Comparison of ENCODE assay signal across 8 cellular contexts in genomic region chr22:24134090-24134846, GRCh38. TPM values are rescaled to one million over a fixed set of nuclear protein-coding genes. Genes with fewer than 3 reads are reported as not detected.
DNase-seq lines count a peak whose midpoint lies in the region; ATAC-seq and TF ChIP-seq lines count a peak whose summit lies in the region.

No MANE protein-coding gene starts in this region.

- intact Hi-C loops in mucosa of descending colon (cut with DNase I, micrococcal nuclease) = no loop called here

- H3K4me3 Mint-ChIP-seq in activated naive CD4-positive, alpha-beta T cell treated with anti-CD3 and anti-CD28 coated beads, Interleukin-2, amount 10 ng/mL, durations not matched to agents 7 days and 5 days = no peak overlapping the region
- no peak overlapping the region for H3K4me3 Mint-ChIP-seq in stimulated activated memory B cell treated with anti-CD40 and anti-IgM and Interleukin-4, amounts not matched to agents 10 μg/mL and 1 μg/mL and 100 μg/mL, for 72 hours

- H3K4me1 ChIP-seq in mucosa of descending colon (ENCODE audit: low read depth) = no peaks in the 10 kb centered on the region
- peaks cover 10 to 18% of the 10 kb centered on the region in 2 experiments; a peak in 1 of 4 replicates for H3K4me1 ChIP-seq in SK-N-SH (ENCODE audit: control insufficient read depth in 1 of 2, insufficient read depth in 2 of 2, low read depth in 1 of 2, low read length in 1 of 2)

- ATAC-seq in mucosa of descending colon = no peak
- peak; percentile 81 for ATAC-seq in stimulated activated memory B cell treated with anti-CD40 and anti-IgM and Interleukin-4, amounts not matched to agents 10 μg/mL and 1 μg/mL and 100 μg/mL, for 72 hours
- no peak for ATAC-seq in HG03442 (IDR thresholded peaks at IDR 0.05; ENCODE audit: unreplicated experiment)

- no peak overlapping the region for H2AFZ ChIP-seq in SK-N-SH (ENCODE audit: low read depth)

- no peaks in the 10 kb centered on the region for H3K9me2 ChIP-seq in SK-N-SH

- H3K9me3 Mint-ChIP-seq in activated naive CD4-positive, alpha-beta T cell treated with anti-CD3 and anti-CD28 coated beads, Interleukin-2, amount 10 ng/mL, durations not matched to agents 7 days and 5 days = no peaks in the 10 kb centered on the region
- H3K9me3 Mint-ChIP-seq in stimulated activated memory B cell treated with anti-CD40 and anti-IgM and Interleukin-4, amounts not matched to agents 10 μg/mL and 1 μg/mL and 100 μg/mL, for 72 hours = no peaks in the 10 kb centered on the region

- H4K20me1 ChIP-seq in SK-N-SH (ENCODE audit: insufficient read depth) = no peaks in the 10 kb centered on the region

- no peaks in the 10 kb centered on the region for H3K27me3 ChIP-seq in SK-N-SH (ENCODE audit: insufficient read depth)

- H3K27me3 Mint-ChIP-seq in activated naive CD4-positive, alpha-beta T cell treated with anti-CD3 and anti-CD28 coated beads, Interleukin-2, amount 10 ng/mL, durations not matched to agents 7 days and 5 days = no peaks in the 10 kb centered on the region
- H3K27me3 Mint-ChIP-seq in stimulated activated memory B cell treated with anti-CD40 and anti-IgM and Interleukin-4, amounts not matched to agents 10 μg/mL and 1 μg/mL and 100 μg/mL, for 72 hours = no peaks in the 10 kb centered on the region

- no peaks in the 10 kb centered on the region for H3K79me2 ChIP-seq in SK-N-SH (ENCODE audit: insufficient read depth)

- H3K36me3 ChIP-seq in mucosa of descending colon (ENCODE audit: low read depth) (no peaks in the 10 kb centered on the region), SK-N-SH (replicated peaks in 1 of 2; ENCODE audit: control insufficient read depth in 1 of 2, insufficient read depth in 2 of 2, low read length in 1 of 2) (peaks cover 0 to 7% of the 10 kb centered on the region in 2 experiments)

- POLR2A ChIA-PET in SK-N-SH (lab: Yijun Ruan, JAX) = no interaction called here

- H3K4me1 Mint-ChIP-seq in activated naive CD4-positive, alpha-beta T cell treated with anti-CD3 and anti-CD28 coated beads, Interleukin-2, amount 10 ng/mL, durations not matched to agents 7 days and 5 days = peaks cover 13% of the 10 kb centered on the region
- H3K4me1 Mint-ChIP-seq in stimulated activated memory B cell treated with anti-CD40 and anti-IgM and Interleukin-4, amounts not matched to agents 10 μg/mL and 1 μg/mL and 100 μg/mL, for 72 hours = peaks cover 27% of the 10 kb centered on the region

- H3K4me3 ChIP-seq in mucosa of descending colon (no peak overlapping the region), SK-N-SH (ENCODE audit: low read depth in 2 of 2, low read length in 1 of 2) (no peak overlapping the region)

- no peak overlapping the region for H3K27ac ChIP-seq in SK-N-SH (ENCODE audit: low read depth in 2 of 2, low read length in 1 of 2)

- peaks cover 7% of the 10 kb centered on the region for H3F3A ChIP-seq in SK-N-SH (replicated peaks; ENCODE audit: insufficient read depth)

- CTCF ChIA-PET in activated naive CD4-positive, alpha-beta T cell treated with anti-CD3 and anti-CD28 coated beads, Interleukin-2, amount 10 ng/mL, durations not matched to agents 7 days and 5 days (lab: Charles Lee) = interaction anchor here (1.0 to 1.8 kb wide), 2 partner anchors 21 to 24 kb away, joined by 3 to 8 read pairs; no protein-coding TSS in a partner anchor
- CTCF ChIA-PET in SK-N-SH (lab: Yijun Ruan, JAX) = interaction anchor here (1.6 kb wide), 1 partner anchor 17 kb away, joined by 3 read pairs; no protein-coding TSS in a partner anchor

- WGBS in SK-N-SH (ENCODE audit: low lambda C conversion rate) = 93% methylated on average over 16 of the region's 22 CpGs

- H3K9me3 ChIP-seq in mucosa of descending colon (no peaks in the 10 kb centered on the region), SK-N-SH (no peaks in the 10 kb centered on the region)

- TF ChIP-seq CTCF in mucosa of descending colon (IDR thresholded peaks at IDR 0.05) = no peak
- no peak for TF ChIP-seq CTCF in SK-N-SH (IDR thresholded peaks at IDR 0.05)

- no peak overlapping the region for H3K4me2 ChIP-seq in SK-N-SH

- TF ChIP-seq RAD21 in SK-N-SH (IDR thresholded peaks at IDR 0.05; ENCODE audit: low read length) = no peak

- peak in 3 of 5 experiments; percentile 30 to 69 (median 46) for DNase-seq in T-helper 2 cell
- DNase-seq in activated naive CD4-positive, alpha-beta T cell treated with anti-CD3 and anti-CD28 coated beads, Interleukin-2, amount 10 ng/mL, durations not matched to agents 7 days and 5 days = peak; percentile 71
- DNase-seq in mucosa of descending colon = peak in 2 of 3 donors; percentile 50 to 59
- no peak for DNase-seq in HPDE6-E6E7 (ENCODE audit: extremely low spot score)
- no peak for DNase-seq in SKM-1 treated with dmso at 0.1 percent for 144 hours (lab: John Stamatoyannopoulos, UW; ENCODE audit: unreplicated experiment)
- no peak for DNase-seq in SK-N-SH

- no peak for TF ChIP-seq EP300 in SK-N-SH (IDR thresholded peaks at IDR 0.05; ENCODE audit: borderline replicate concordance in 1 of 2, low read depth in 1 of 2, low read length in 1 of 2)

- peak overlapping the region; percentile 42 for H3K27ac Mint-ChIP-seq in activated naive CD4-positive, alpha-beta T cell treated with anti-CD3 and anti-CD28 coated beads, Interleukin-2, amount 10 ng/mL, durations not matched to agents 7 days and 5 days
- no peak overlapping the region for H3K27ac Mint-ChIP-seq in stimulated activated memory B cell treated with anti-CD40 and anti-IgM and Interleukin-4, amounts not matched to agents 10 μg/mL and 1 μg/mL and 100 μg/mL, for 72 hours

- no peak overlapping the region for H3K9ac ChIP-seq in SK-N-SH

- peaks cover 43% of the 10 kb centered on the region for H3K36me3 Mint-ChIP-seq in activated naive CD4-positive, alpha-beta T cell treated with anti-CD3 and anti-CD28 coated beads, Interleukin-2, amount 10 ng/mL, durations not matched to agents 7 days and 5 days
- peaks cover 37% of the 10 kb centered on the region for H3K36me3 Mint-ChIP-seq in stimulated activated memory B cell treated with anti-CD40 and anti-IgM and Interleukin-4, amounts not matched to agents 10 μg/mL and 1 μg/mL and 100 μg/mL, for 72 hours

TF ChIP-seq in SK-N-SH, 30 proteins besides CTCF, POLR2A, EP300 and RAD21:
- TF ChIP-seq, protein P1, sequence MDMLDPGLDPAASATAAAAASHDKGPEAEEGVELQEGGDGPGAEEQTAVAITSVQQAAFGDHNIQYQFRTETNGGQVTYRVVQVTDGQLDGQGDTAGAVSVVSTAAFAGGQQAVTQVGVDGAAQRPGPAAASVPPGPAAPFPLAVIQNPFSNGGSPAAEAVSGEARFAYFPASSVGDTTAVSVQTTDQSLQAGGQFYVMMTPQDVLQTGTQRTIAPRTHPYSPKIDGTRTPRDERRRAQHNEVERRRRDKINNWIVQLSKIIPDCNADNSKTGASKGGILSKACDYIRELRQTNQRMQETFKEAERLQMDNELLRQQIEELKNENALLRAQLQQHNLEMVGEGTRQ (IDR thresholded peaks at IDR 0.05; ENCODE audit: borderline replicate concordance, low read depth, low read length) = no peak
- TF ChIP-seq TEAD4 (IDR thresholded peaks at IDR 0.05; ENCODE audit: borderline replicate concordance, insufficient read depth) (no peak), FOXM1 (IDR thresholded peaks at IDR 0.05; ENCODE audit: low read depth) (no peak)

RNA-seq across cellular contexts. Expression of gene SUSD2, which starts 47.0 kb away (rescaled TPM):
- total RNA-seq in mucosa of descending colon = 1 to 10 TPM; 1.3 to 3.9 (median 3.3) TPM
- 0.76 and 0.82 TPM in 2 replicates for polyA plus RNA-seq in SK-N-SH (2012; rRNA removed)
- 0.18 and 0.26 TPM in 2 replicates for polyA plus RNA-seq in SK-N-SH (2012; cell fraction: cytosol; rRNA removed)
- polyA plus RNA-seq in SK-N-SH (2012; cell fraction: nucleus; rRNA removed) = 1.7 and 2.2 TPM in 2 replicates

Comparison
In these comparisons a context has a peak if more than half of its experiments do, and no peak if none do; other contexts are left out.
1. DNase-seq: peak in T-helper 2 cell (3 of 5), activated naive CD4-positive, alpha-beta T cell treated with anti-CD3 and anti-CD28 coated beads, Interleukin-2, amount 10 ng/mL, durations not matched to agents 7 days and 5 days (single experiment) and mucosa of descending colon (2 of 3); none in HPDE6-E6E7 (single experiment), SKM-1 treated with dmso at 0.1 percent for 144 hours (single experiment) and SK-N-SH (single experiment).